Comparison of ENCODE assay signal across 1 cellular context in genomic region chr6:110815260-110816109, GRCh38.
TF ChIP-seq lines count a peak whose summit lies in the region.

CDK19 (minus strand) TSS chr6:110815469; CDS start chr6:110815136, 333 bp downstream.

TF ChIP-seq in HEK293, 187 proteins besides CTCF, POLR2A, EP300 and RAD21 (continued from another document and continues in another):
- TF ChIP-seq ZSCAN16 (tag by site-specific recombination; IDR thresholded peaks at IDR 0.05) (no peak), ZNF302 (tag by site-specific recombination; IDR thresholded peaks at IDR 0.05; ENCODE audit: low read depth) (no peak), ZNF324 (tag by site-specific recombination; IDR thresholded peaks at IDR 0.05) (peak; percentile 67; the same call in 1 of the 2 replicates), ZNF548 (tag by site-specific recombination; IDR thresholded peaks at IDR 0.05) (no peak), ZNF354C (tag by site-specific recombination; IDR thresholded peaks at IDR 0.05; ENCODE audit: borderline replicate concordance, low read depth) (no peak), ZNF610 (tag by site-specific recombination; IDR thresholded peaks at IDR 0.05; ENCODE audit: borderline replicate concordance) (peak; percentile 51; the same call in 1 of the 2 replicates), GLIS1 (tag by site-specific recombination; IDR thresholded peaks at IDR 0.05) (peak; percentile 66), ZNF473 (tag by site-specific recombination; IDR thresholded peaks at IDR 0.05) (no peak), ZSCAN30 (tag by site-specific recombination; IDR thresholded peaks at IDR 0.05) (peak; percentile 78), KLF16 (tag by site-specific recombination; IDR thresholded peaks at IDR 0.05) (0 out of 2 replicates have a peak, but pooled peaks have one; percentile 88), ZNF426 (tag by site-specific recombination; IDR thresholded peaks at IDR 0.05) (no peak), ZNF521 (tag by site-specific recombination; IDR thresholded peaks at IDR 0.05) (no peak), ZNF660 (tag by site-specific recombination; IDR thresholded peaks at IDR 0.05) (peak; percentile 20), ZBTB17 (tag by site-specific recombination; IDR thresholded peaks at IDR 0.05) (peak; percentile 89), ZBTB11 (tag by site-specific recombination; conservative IDR thresholded peaks at IDR 0.05; ENCODE audit: low read depth) (peak; percentile 55; the same call in 1 of the 2 replicates), BCL6B (tag by site-specific recombination; IDR thresholded peaks at IDR 0.05) (no peak), ZBTB7A (tag by site-specific recombination; IDR thresholded peaks at IDR 0.05; ENCODE audit: low read depth) (no peak), HOXA7 (CRISPR knock-in tag; IDR thresholded peaks at IDR 0.05; ENCODE audit: borderline replicate concordance) (no peak), HOXD13 (CRISPR knock-in tag; IDR thresholded peaks at IDR 0.05; ENCODE audit: borderline replicate concordance) (peak; percentile 75; the same call in 1 of the 2 replicates), ZNF624 (tag by site-specific recombination; IDR thresholded peaks at IDR 0.05) (no peak), ZFP37 (tag by site-specific recombination; IDR thresholded peaks at IDR 0.05) (0 out of 2 replicates have a peak, but pooled peaks have one; percentile 60), ZNF341 (tag by site-specific recombination; IDR thresholded peaks at IDR 0.05; ENCODE audit: low read depth) (peak; percentile 57), ZNF404 (tag by site-specific recombination; IDR thresholded peaks at IDR 0.05) (no peak), ZNF658 (tag by site-specific recombination; IDR thresholded peaks at IDR 0.05) (no peak), ZNF266 (tag by site-specific recombination; IDR thresholded peaks at IDR 0.05; ENCODE audit: low read depth) (no peak), ZNF174 (tag by site-specific recombination; IDR thresholded peaks at IDR 0.05) (no peak), BCL11B (tag by site-specific recombination; IDR thresholded peaks at IDR 0.05; ENCODE audit: low read depth) (no peak), ZNF133 (tag by site-specific recombination; IDR thresholded peaks at IDR 0.05) (no peak), ZBTB1 (tag by site-specific recombination; IDR thresholded peaks at IDR 0.05) (no peak), ZBTB20 (tag by site-specific recombination; IDR thresholded peaks at IDR 0.05) (peak; percentile 96), ZNF16 (tag by site-specific recombination; IDR thresholded peaks at IDR 0.05; ENCODE audit: low read depth) (no peak), AEBP2 (tag by site-specific recombination; IDR thresholded peaks at IDR 0.05; ENCODE audit: borderline replicate concordance) (no peak), ZNF600 (tag by site-specific recombination; IDR thresholded peaks at IDR 0.05) (peak; percentile 55; the same call in 1 of the 2 replicates), ZSCAN4 (tag by site-specific recombination; IDR thresholded peaks at IDR 0.05) (no peak; the same call in 1 of the 2 replicates), PRDM4 (tag by site-specific recombination; IDR thresholded peaks at IDR 0.05) (no peak), ZNF394 (tag by site-specific recombination; IDR thresholded peaks at IDR 0.05; ENCODE audit: borderline replicate concordance) (peak; percentile 75; the same call in 1 of the 2 replicates), WT1 (tag by site-specific recombination; IDR thresholded peaks at IDR 0.05) (peak; percentile 67), ZNF433 (tag by site-specific recombination; IDR thresholded peaks at IDR 0.05; ENCODE audit: low read depth) (no peak), ZXDB (tag by site-specific recombination; IDR thresholded peaks at IDR 0.05) (peak; percentile 92), ZNF580 (tag by site-specific recombination; IDR thresholded peaks at IDR 0.05) (peak; percentile 86; the same call in 1 of the 2 replicates), ZNF211 (tag by site-specific recombination; IDR thresholded peaks at IDR 0.05; ENCODE audit: low read depth) (no peak), ZNF423 (tag by site-specific recombination; IDR thresholded peaks at IDR 0.05) (no peak), ZNF670 (tag by site-specific recombination; IDR thresholded peaks at IDR 0.05; ENCODE audit: low read depth) (no peak), SP2 (tag by site-specific recombination; IDR thresholded peaks at IDR 0.05) (peak; percentile 91), ZNF837 (tag by site-specific recombination; IDR thresholded peaks at IDR 0.05) (no peak), SETDB1 (IDR thresholded peaks at IDR 0.05; ENCODE audit: insufficient read length, low read length) (peak; percentile 78), ZNF785 (tag by site-specific recombination; IDR thresholded peaks at IDR 0.05) (no peak), ZNF518A (tag by site-specific recombination; conservative IDR thresholded peaks at IDR 0.05; ENCODE audit: low read depth) (0 out of 2 replicates have a peak, but pooled peaks have one; percentile 14)
